Comparison of ENCODE assay signal across 8 cellular contexts in genomic region chr10:99430116-99430450, GRCh38. TPM values are rescaled to one million over a fixed set of nuclear protein-coding genes. Genes with fewer than 3 reads are reported as not detected.
DNase-seq lines count a peak whose midpoint lies in the region; ATAC-seq and TF ChIP-seq lines count a peak whose summit lies in the region.

No MANE protein-coding gene starts in this region.

- DNase-seq in activated naive CD4-positive, alpha-beta T cell treated with anti-CD3 and anti-CD28 coated beads for 36 hours = no peak
- DNase-seq in activated naive CD4-positive, alpha-beta T cell treated with Interleukin-2 at 50 U/mL for 16 hours = no peak
- DNase-seq in brain microvascular endothelial cell (no peak), lung (ENCODE audit: low spot score) (no peak), uterus (no peak), kidney tubule cell (ENCODE audit: low spot score) (no peak), SIG-M5 treated with dmso at 0.1 percent for 504 hours (lab: John Stamatoyannopoulos, UW; ENCODE audit: unreplicated experiment) (no peak)

- peak overlapping the region; percentile 95 for H3K4me3 Mint-ChIP-seq in activated naive CD4-positive, alpha-beta T cell treated with anti-CD3 and anti-CD28 coated beads for 36 hours

- TF ChIP-seq POLR2A in uterus (IDR thresholded peaks at IDR 0.05) = no peak

- H3K27me3 ChIP-seq in brain microvascular endothelial cell (replicated peaks) = no peaks in the 10 kb centered on the region
- no peaks in the 10 kb centered on the region for H3K27me3 ChIP-seq in lung (ENCODE audit: control insufficient read depth, insufficient read depth)
- H3K27me3 ChIP-seq in uterus = no peaks in the 10 kb centered on the region

- peak overlapping the region; percentile 86 for H3K27ac ChIP-seq in brain microvascular endothelial cell
- H3K27ac ChIP-seq in lung (ENCODE audit: low read depth in 1 of 2, low read length in 1 of 2) = peak overlapping the region; percentile 87 to 88
- peak overlapping the region; percentile 47 to 89 for H3K27ac ChIP-seq in uterus

- H3K9me3 Mint-ChIP-seq in activated naive CD4-positive, alpha-beta T cell treated with anti-CD3 and anti-CD28 coated beads for 36 hours = no peaks in the 10 kb centered on the region

- CTCF ChIA-PET in activated naive CD4-positive, alpha-beta T cell treated with anti-CD3 and anti-CD28 coated beads for 36 hours (lab: Charles Lee) = interaction anchor here (0.6 to 1.9 kb wide), 4 partner anchors 65 to 835 kb away, joined by 3 to 4 read pairs (median 3); no protein-coding TSS in a partner anchor

- intact Hi-C loops in activated naive CD4-positive, alpha-beta T cell treated with anti-CD3 and anti-CD28 coated beads for 36 hours (cut with micrococcal nuclease) = loop anchor here (1.0 to 10.0 kb wide), 8 partner anchors 38 to 1295 kb away; partner anchors contain the start of genes COX15, CUTC, DNMBP and ENTPD7
- intact Hi-C loops in uterus (cut with DNase I; ENCODE audit: low total_unique reads) = loop anchor here (10.0 kb wide), 1 partner anchor 285 kb away; no protein-coding TSS in a partner anchor

- ATAC-seq in HG03460 (IDR thresholded peaks at IDR 0.05; ENCODE audit: unreplicated experiment) (peak; percentile 9), lung (ENCODE audit: insufficient read depth, low FRiP score) (peak; percentile 9)

- in situ Hi-C loops in brain microvascular endothelial cell (cut with HindIII; ENCODE audit: low pct_ligation_motif_present, low sequenced_read_pairs) = no loop called here

- H3K36me3 ChIP-seq in brain microvascular endothelial cell (replicated peaks) (peaks cover 5% of the 10 kb centered on the region), lung (ENCODE audit: control insufficient read depth in 2 of 2, insufficient read depth in 2 of 2, low read length in 2 of 2) (peaks cover 3 to 4% of the 10 kb centered on the region in 2 donors), uterus (no peaks in the 10 kb centered on the region)

- WGBS in lung, 2 donors = 9 to 10% methylated on average over 14 of the region's 14 CpGs

- H3K27me3 Mint-ChIP-seq in activated naive CD4-positive, alpha-beta T cell treated with anti-CD3 and anti-CD28 coated beads for 36 hours (ENCODE audit: low read depth) = no peaks in the 10 kb centered on the region

- H3K27ac Mint-ChIP-seq in activated naive CD4-positive, alpha-beta T cell treated with anti-CD3 and anti-CD28 coated beads for 36 hours = peak overlapping the region; percentile 90

- H3K9me3 ChIP-seq in lung (ENCODE audit: control insufficient read depth in 2 of 2, insufficient read depth in 1 of 2, low read length in 1 of 2) = no peaks in the 10 kb centered on the region
- no peaks in the 10 kb centered on the region for H3K9me3 ChIP-seq in uterus

- TF ChIP-seq CTCF in brain microvascular endothelial cell (IDR thresholded peaks at IDR 0.05; ENCODE audit: low read depth, low read length, missing control alignments) (no peak), lung (IDR thresholded peaks at IDR 0.05; ENCODE audit: control extremely low read depth, extremely low read depth) (no peak), uterus (IDR thresholded peaks at IDR 0.05) (no peak)

- peaks cover 9% of the 10 kb centered on the region for H3K36me3 Mint-ChIP-seq in activated naive CD4-positive, alpha-beta T cell treated with anti-CD3 and anti-CD28 coated beads for 36 hours (ENCODE audit: low read depth)

- H3K4me1 ChIP-seq in lung (ENCODE audit: control insufficient read depth in 2 of 2, insufficient read depth in 2 of 2, low read length in 2 of 2) = peaks cover 0 to 10% of the 10 kb centered on the region in 2 donors
- no peaks in the 10 kb centered on the region for H3K4me1 ChIP-seq in uterus

- peak overlapping the region; percentile 100 for H3K4me3 ChIP-seq in brain microvascular endothelial cell (ENCODE audit: low read depth, low read length)
- peak overlapping the region; percentile 88 for H3K4me3 ChIP-seq in lung
- peak overlapping the region; percentile 74 to 94 for H3K4me3 ChIP-seq in uterus

- peaks cover 38% of the 10 kb centered on the region for H3K4me1 Mint-ChIP-seq in activated naive CD4-positive, alpha-beta T cell treated with anti-CD3 and anti-CD28 coated beads for 36 hours (ENCODE audit: low read depth)

RNA-seq across cellular contexts. Expression of gene GOT1, which starts 0.3 kb away (rescaled TPM):
- total RNA-seq in activated naive CD4-positive, alpha-beta T cell treated with anti-CD3 and anti-CD28 coated beads for 36 hours = 10 to 100 TPM; 62.6 to 67.3 TPM
- total RNA-seq in lung (10 to 100 TPM; 14.6 to 35.3 TPM), uterus (10 to 100 TPM; 18.4 to 35.0 (median 22.6) TPM)
- 10 to 100 TPM; 21.9 to 26.1 TPM for polyA plus RNA-seq in lung
